28 cellular contexts compared by ENCODE assay signal in genomic region chr14:40727107-40727506, GRCh38.
"Had no signal": no experiment of that assay in that cellular context is flagged by ENCODE, and none has a peak within 500 bp of the region (broad histone marks: within the 10 kb centered on the region; RNA-seq: fewer than 3 reads in every experiment).

No MANE protein-coding gene starts in this region.

- H3K27me3 ChIP-seq: colonic mucosa, dorsolateral prefrontal cortex, esophagus muscularis mucosa, esophagus squamous epithelium, foreskin keratinocyte, gastrocnemius medialis, gastroesophageal sphincter, heart left ventricle, heart right ventricle had no signal

- H3K27ac ChIP-seq: colonic mucosa, coronary artery, dorsolateral prefrontal cortex, epithelial cell of prostate, esophagus muscularis mucosa, esophagus squamous epithelium, foreskin keratinocyte, gastrocnemius medialis, gastroesophageal sphincter, heart left ventricle, heart right ventricle had no signal

- H3K4me1 ChIP-seq: colonic mucosa, esophagus muscularis mucosa, esophagus squamous epithelium, foreskin keratinocyte, gastrocnemius medialis, gastroesophageal sphincter, heart left ventricle, heart right ventricle had no signal

- H3K4me3 ChIP-seq: colonic mucosa, coronary artery, dorsolateral prefrontal cortex, esophagus muscularis mucosa, esophagus squamous epithelium, gastrocnemius medialis, gastroesophageal sphincter, heart left ventricle, heart right ventricle had no signal

- FAIRE-seq: colon, endometrium, endothelial cell of umbilical vein, frontal cortex had no signal

- H3K36me3 ChIP-seq: colonic mucosa, esophagus muscularis mucosa, esophagus squamous epithelium, gastrocnemius medialis, gastroesophageal sphincter, heart left ventricle, heart right ventricle had no signal

- H3K9me3 ChIP-seq: colonic mucosa, gastrocnemius medialis had no signal

- ATAC-seq: effector memory CD8-positive, alpha-beta T cell; esophagus mucosa; foreskin keratinocyte; gastrocnemius medialis; gastroesophageal sphincter; heart left ventricle; heart right ventricle had no signal

- DNase-seq: colonic mucosa; cortex of kidney; dermis blood vessel endothelial cell; dorsolateral prefrontal cortex; effector CD4-positive, alpha-beta T cell; effector CD8-positive, alpha-beta T cell; effector memory CD4-positive, alpha-beta T cell; effector memory CD8-positive, alpha-beta T cell; endodermal cell; erythroblast; esophagus squamous epithelium; foreskin fibroblast; foreskin keratinocyte; foreskin melanocyte; gastrocnemius medialis; glutamatergic neuron; head of caudate nucleus; heart left ventricle; heart right ventricle had no signal
